Comparison of ENCODE assay signal across 21 cellular contexts in the genomic region with DNA sequence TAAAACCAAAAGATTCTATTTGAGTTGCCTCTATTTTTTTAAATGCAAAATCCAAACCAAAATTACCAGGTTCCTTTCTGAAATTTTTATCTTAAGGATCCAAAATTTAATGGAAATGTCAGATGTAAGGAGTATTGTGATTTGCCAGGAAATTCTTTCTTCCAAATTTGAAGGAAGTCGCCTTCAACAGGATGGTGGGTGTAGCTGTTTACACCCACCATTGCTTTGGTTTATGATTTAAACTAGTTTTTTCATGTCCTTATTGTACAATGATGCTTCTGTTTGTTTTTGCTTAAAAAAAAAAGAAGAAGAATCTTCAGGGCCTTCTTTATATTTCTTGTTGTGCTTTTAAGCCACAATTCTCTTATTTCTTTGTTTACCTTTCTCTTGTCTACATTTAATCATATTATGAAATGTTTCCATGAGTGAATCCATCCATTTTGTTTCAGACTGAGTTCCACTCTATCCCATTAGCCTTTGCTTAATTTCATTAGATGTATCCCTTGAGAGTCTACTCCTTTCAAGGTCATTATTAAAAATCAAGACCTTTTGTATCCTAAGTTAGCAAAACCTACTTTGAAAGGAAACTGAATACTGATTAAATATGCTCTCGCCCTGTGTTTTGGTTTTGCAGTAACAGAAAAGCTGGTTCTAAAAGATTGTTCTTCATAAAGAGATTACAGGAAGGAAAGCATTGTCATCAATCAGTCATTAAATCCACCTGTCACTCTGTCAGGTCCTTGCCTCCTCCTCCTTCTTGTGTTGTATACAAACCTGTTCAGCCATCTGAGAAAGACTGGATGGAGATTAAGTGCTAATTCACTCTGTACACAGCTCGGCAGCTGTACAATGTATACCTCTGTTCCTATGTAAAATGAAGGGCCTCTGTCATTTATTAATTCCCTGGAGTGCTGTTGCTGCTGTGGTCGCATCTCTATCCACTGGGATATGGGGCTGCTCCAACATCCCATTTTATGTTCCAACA. TPM values are rescaled to one million over a fixed set of nuclear protein-coding genes. Genes with fewer than 3 reads are reported as not detected.
A peak's percentile ranks its signal among the peaks of the same experiment; 100 is the strongest.
DNase-seq lines count a peak whose midpoint lies in the region; ATAC-seq and TF ChIP-seq lines count a peak whose summit lies in the region.
"Had no signal": no experiment of that assay in that cellular context is flagged by ENCODE, and none has a peak within 500 bp of the region (broad histone marks: within the 10 kb centered on the region; RNA-seq: fewer than 3 reads in every experiment).

No MANE protein-coding gene starts in this region.

- H3K4me3 Mint-ChIP-seq in brain, result no peak overlapping the region
- H3K4me3 Mint-ChIP-seq in activated T-helper 2 cell treated with anti-CD3 and anti-CD28 coated beads, Interferon-gamma antibody, Interleukin-2, Interleukin-4, amounts not matched to agents 10 μg/mL and 5 μg/mL and 100 μg/mL, durations not matched to agents 14 hours and 24 hours and 36 hours (ENCODE audit: low read depth), result no peak overlapping the region
- H3K4me3 Mint-ChIP-seq in stimulated activated effector memory CD8-positive, alpha-beta T cell treated with anti-CD3 and anti-CD28 coated beads, Interleukin-12 subunit alpha, Interleukin-12 subunit beta, amount 100 ng/mL, for 72 hours, result no peak overlapping the region
- H3K4me3 Mint-ChIP-seq: activated naive CD8-positive, alpha-beta T cell; activated T-helper 1 cell treated with anti-CD3 and anti-CD28 coated beads, Interleukin-12 subunit alpha, Interleukin-12 subunit beta, Interleukin-2, Interleukin-4 antibody, amounts not matched to agents 30 ng/mL and 10 ng/mL and 1 ng/mL, durations not matched to agents 14 hours and 24 hours and 36 hours; CD8-positive, alpha-beta T cell; neural crest cell; stimulated activated naive CD8-positive, alpha-beta T cell treated with anti-CD3 and anti-CD28 coated beads, Interleukin-15, amount 100 ng/mL, for 72 hours had no signal

- intact Hi-C loops in activated T-helper 2 cell treated with anti-CD3 and anti-CD28 coated beads, Interferon-gamma antibody, Interleukin-2, Interleukin-4, amounts not matched to agents 10 μg/mL and 5 μg/mL and 100 μg/mL, durations not matched to agents 14 hours and 24 hours and 36 hours (cut with micrococcal nuclease), result no loop called here

- H3K27me3 Mint-ChIP-seq in brain, result no peaks in the 10 kb centered on the region
- H3K27me3 Mint-ChIP-seq in activated T-helper 2 cell treated with anti-CD3 and anti-CD28 coated beads, Interferon-gamma antibody, Interleukin-2, Interleukin-4, amounts not matched to agents 10 μg/mL and 5 μg/mL and 100 μg/mL, durations not matched to agents 14 hours and 24 hours and 36 hours (ENCODE audit: low read depth), result peaks cover 37% of the 10 kb centered on the region

- TF ChIP-seq CTCF in brain (conservative IDR thresholded peaks at IDR 0.05), result no peak

- ATAC-seq in GM21447 (IDR thresholded peaks at IDR 0.05; ENCODE audit: unreplicated experiment) (no peak), HG03432 (IDR thresholded peaks at IDR 0.05; ENCODE audit: unreplicated experiment) (no peak)
- no peak for ATAC-seq in stimulated activated effector memory CD8-positive, alpha-beta T cell treated with anti-CD3 and anti-CD28 coated beads, Interleukin-12 subunit alpha, Interleukin-12 subunit beta, amount 100 ng/mL, for 72 hours
- ATAC-seq: CD8-positive, alpha-beta T cell; left lung; stimulated activated naive CD8-positive, alpha-beta T cell treated with anti-CD3 and anti-CD28 coated beads, Interleukin-15, amount 100 ng/mL, for 72 hours had no signal

- peaks cover 18% of the 10 kb centered on the region for H3K4me1 Mint-ChIP-seq in brain
- H3K4me1 Mint-ChIP-seq in activated T-helper 2 cell treated with anti-CD3 and anti-CD28 coated beads, Interferon-gamma antibody, Interleukin-2, Interleukin-4, amounts not matched to agents 10 μg/mL and 5 μg/mL and 100 μg/mL, durations not matched to agents 14 hours and 24 hours and 36 hours (ENCODE audit: low read depth), result no peaks in the 10 kb centered on the region
- no peaks in the 10 kb centered on the region for H3K4me1 Mint-ChIP-seq in stimulated activated effector memory CD8-positive, alpha-beta T cell treated with anti-CD3 and anti-CD28 coated beads, Interleukin-12 subunit alpha, Interleukin-12 subunit beta, amount 100 ng/mL, for 72 hours

- peak; percentile 23 for DNase-seq in COLO668 (lab: John Stamatoyannopoulos, UW; ENCODE audit: unreplicated experiment)
- peak; percentile 88 for DNase-seq in DMS53 treated with DMSO at 0.1 percent for 48 hours (lab: John Stamatoyannopoulos, UW; ENCODE audit: unreplicated experiment)
- peak; percentile 59 for DNase-seq in NCI-H510A (lab: John Stamatoyannopoulos, UW)
- DNase-seq in activated T-helper 2 cell treated with anti-CD3 and anti-CD28 coated beads, Interferon-gamma antibody, Interleukin-2, Interleukin-4, amounts not matched to agents 10 μg/mL and 5 μg/mL and 100 μg/mL, durations not matched to agents 14 hours and 24 hours and 36 hours (ENCODE audit: low spot score), result no peak
- DNase-seq in stimulated activated effector memory CD8-positive, alpha-beta T cell treated with anti-CD3 and anti-CD28 coated beads, Interleukin-12 subunit alpha, Interleukin-12 subunit beta, amount 100 ng/mL, for 72 hours (ENCODE audit: low spot score in 2 of 2), result no peak
- DNase-seq: activated CD4-positive, alpha-beta T cell treated with anti-CD3 and anti-CD28 coated beads for 1 hour; CD8-positive, alpha-beta T cell; effector memory CD4-positive, alpha-beta T cell; Karpas-422; left lung; NCI-H2227 treated with DMSO at 0.1 percent for 48 hours; small intestine; stimulated activated CD4-positive, alpha-beta T cell treated with anti-CD3 and anti-CD28 coated beads, Interleukin-2, amount 100 ng/mL, for 48 hours; stimulated activated naive CD8-positive, alpha-beta T cell treated with anti-CD3 and anti-CD28 coated beads, Interleukin-15, amount 100 ng/mL, for 72 hours; trophoblast cell had no signal

- H3K36me3 Mint-ChIP-seq in brain, result peaks cover 23% of the 10 kb centered on the region
- no peaks in the 10 kb centered on the region for H3K36me3 Mint-ChIP-seq in activated T-helper 2 cell treated with anti-CD3 and anti-CD28 coated beads, Interferon-gamma antibody, Interleukin-2, Interleukin-4, amounts not matched to agents 10 μg/mL and 5 μg/mL and 100 μg/mL, durations not matched to agents 14 hours and 24 hours and 36 hours (ENCODE audit: low read depth)
- H3K36me3 Mint-ChIP-seq in stimulated activated effector memory CD8-positive, alpha-beta T cell treated with anti-CD3 and anti-CD28 coated beads, Interleukin-12 subunit alpha, Interleukin-12 subunit beta, amount 100 ng/mL, for 72 hours, result no peaks in the 10 kb centered on the region
- H3K36me3 Mint-ChIP-seq: CD8-positive, alpha-beta T cell had no signal

- no peaks in the 10 kb centered on the region for H3K9me3 Mint-ChIP-seq in brain
- no peaks in the 10 kb centered on the region for H3K9me3 Mint-ChIP-seq in activated T-helper 2 cell treated with anti-CD3 and anti-CD28 coated beads, Interferon-gamma antibody, Interleukin-2, Interleukin-4, amounts not matched to agents 10 μg/mL and 5 μg/mL and 100 μg/mL, durations not matched to agents 14 hours and 24 hours and 36 hours
- no peaks in the 10 kb centered on the region for H3K9me3 Mint-ChIP-seq in stimulated activated effector memory CD8-positive, alpha-beta T cell treated with anti-CD3 and anti-CD28 coated beads, Interleukin-12 subunit alpha, Interleukin-12 subunit beta, amount 100 ng/mL, for 72 hours
- H3K9me3 Mint-ChIP-seq: activated T-helper 1 cell treated with anti-CD3 and anti-CD28 coated beads, Interleukin-12 subunit alpha, Interleukin-12 subunit beta, Interleukin-2, Interleukin-4 antibody, amounts not matched to agents 30 ng/mL and 10 ng/mL and 1 ng/mL, durations not matched to agents 14 hours and 24 hours and 36 hours; CD8-positive, alpha-beta T cell; neural crest cell; stimulated activated naive CD8-positive, alpha-beta T cell treated with anti-CD3 and anti-CD28 coated beads, Interleukin-15, amount 100 ng/mL, for 72 hours had no signal

- peak overlapping the region in 3 of 5 experiments; percentile 1 to 70 (median 51) for H3K27ac Mint-ChIP-seq in brain
- H3K27ac Mint-ChIP-seq in activated T-helper 2 cell treated with anti-CD3 and anti-CD28 coated beads, Interferon-gamma antibody, Interleukin-2, Interleukin-4, amounts not matched to agents 10 μg/mL and 5 μg/mL and 100 μg/mL, durations not matched to agents 14 hours and 24 hours and 36 hours, result no peak overlapping the region
- H3K27ac Mint-ChIP-seq in stimulated activated effector memory CD8-positive, alpha-beta T cell treated with anti-CD3 and anti-CD28 coated beads, Interleukin-12 subunit alpha, Interleukin-12 subunit beta, amount 100 ng/mL, for 72 hours, result no peak overlapping the region
- H3K27ac Mint-ChIP-seq: activated naive CD8-positive, alpha-beta T cell; activated T-helper 1 cell treated with anti-CD3 and anti-CD28 coated beads, Interleukin-12 subunit alpha, Interleukin-12 subunit beta, Interleukin-2, Interleukin-4 antibody, amounts not matched to agents 30 ng/mL and 10 ng/mL and 1 ng/mL, durations not matched to agents 14 hours and 24 hours and 36 hours; CD8-positive, alpha-beta T cell; stimulated activated naive CD8-positive, alpha-beta T cell treated with anti-CD3 and anti-CD28 coated beads, Interleukin-15, amount 100 ng/mL, for 72 hours had no signal

RNA-seq across cellular contexts. Expression of gene SLC2A8, which starts 45.5 kb away (rescaled TPM):
- polyA plus RNA-seq in brain (ENCODE audit: insufficient read depth, low read depth, low replicate concordance), result 23.4 TPM
- 9.8 and 10.7 TPM in 2 replicates for total RNA-seq in activated T-helper 2 cell treated with anti-CD3 and anti-CD28 coated beads, Interferon-gamma antibody, Interleukin-2, Interleukin-4, amounts not matched to agents 10 μg/mL and 5 μg/mL and 100 μg/mL, durations not matched to agents 14 hours and 24 hours and 36 hours

Comparison
In these comparisons a context has a peak if more than half of its experiments do, and no peak if none do; other contexts are left out.
1. DNase-seq: peak in COLO668 (single experiment), DMS53 treated with DMSO at 0.1 percent for 48 hours (single experiment) and NCI-H510A (single experiment); none in activated T-helper 2 cell treated with anti-CD3 and anti-CD28 coated beads, Interferon-gamma antibody, Interleukin-2, Interleukin-4, amounts not matched to agents 10 μg/mL and 5 μg/mL and 100 μg/mL, durations not matched to agents 14 hours and 24 hours and 36 hours (single experiment) and stimulated activated effector memory CD8-positive, alpha-beta T cell treated with anti-CD3 and anti-CD28 coated beads, Interleukin-12 subunit alpha, Interleukin-12 subunit beta, amount 100 ng/mL, for 72 hours (0 of 2).
2. H3K27ac Mint-ChIP-seq: peak in brain (3 of 5); none in activated T-helper 2 cell treated with anti-CD3 and anti-CD28 coated beads, Interferon-gamma antibody, Interleukin-2, Interleukin-4, amounts not matched to agents 10 μg/mL and 5 μg/mL and 100 μg/mL, durations not matched to agents 14 hours and 24 hours and 36 hours (single experiment) and stimulated activated effector memory CD8-positive, alpha-beta T cell treated with anti-CD3 and anti-CD28 coated beads, Interleukin-12 subunit alpha, Interleukin-12 subunit beta, amount 100 ng/mL, for 72 hours (single experiment).